In genomic region chr17:28901866-28902818, GRCh38 we compare ENCODE assay signal across 8 cellular contexts. TPM values are rescaled to one million over a fixed set of nuclear protein-coding genes. Genes with fewer than 3 reads are reported as not detected.
A peak's percentile ranks its signal among the peaks of the same experiment; 100 is the strongest.
DNase-seq lines count a peak whose midpoint lies in the region; ATAC-seq, FAIRE-seq and TF ChIP-seq lines count a peak whose summit lies in the region.

No MANE protein-coding gene starts in this region.

- H2AFZ ChIP-seq in DND-41 (ENCODE audit: low read depth, low read length) (peak overlapping the region; percentile 89), Loucy (ENCODE audit: low read length) (peak overlapping the region; percentile 88), SU-DHL-6 (ENCODE audit: low read depth, low read length, severe bottlenecking) (peak overlapping the region; percentile 53), K562 (ENCODE audit: low read depth, low read length) (peak overlapping the region; percentile 84)

- H3K4me2 ChIP-seq in DND-41 (ENCODE audit: insufficient read depth, low read length) (peak overlapping the region; percentile 86), Loucy (ENCODE audit: low read depth, low read length, poor library complexity, severe bottlenecking) (peak overlapping the region; percentile 84), SU-DHL-6 (ENCODE audit: low read depth, low read length, poor library complexity, severe bottlenecking) (peak overlapping the region; percentile 70), K562 (ENCODE audit: insufficient read depth, low read length) (peak overlapping the region; percentile 92)

- CTCF ChIA-PET in K562 (lab: Yijun Ruan, JAX; ENCODE audit: low intra/inter-chr PET ratio): interaction anchor here (1.1 to 2.4 kb wide), 2 partner anchors 152 to 175 kb away, joined by 3 to 14 read pairs; partner anchors contain the start of gene TLCD1

- DNase-seq in DND-41 (peak; percentile 60), K562 (ENCODE audit: extremely low read depth in 1 of 4, low spot score in 3 of 4) (peak; percentile 67 to 80 (median 76)), islet precursor cell (peak; percentile 52), cerebellar nuclear complex (lab: John Stamatoyannopoulos, UW) (no peak)
- DNase-seq in stimulated activated CD4-positive, alpha-beta T cell treated with anti-CD3 and anti-CD28 coated beads, Interleukin-15, amount 100 ng/mL, for 24 hours: peak; percentile 75

- ATAC-seq in DND-41 (ENCODE audit: insufficient read depth, low read depth): peak; percentile 43
- ATAC-seq in GM21825 (IDR thresholded peaks at IDR 0.05; ENCODE audit: unreplicated experiment): peak; percentile 22
- peak; percentile 50 for ATAC-seq in K562

- H3K9me3 ChIP-seq in DND-41 (ENCODE audit: insufficient read depth, low read length, severe bottlenecking): no peaks in the 10 kb centered on the region
- H3K9me3 ChIP-seq in Loucy (ENCODE audit: insufficient read depth, low read depth, low read length): no peaks in the 10 kb centered on the region
- no peaks in the 10 kb centered on the region for H3K9me3 ChIP-seq in SU-DHL-6 (ENCODE audit: insufficient read depth, low read length)
- no peaks in the 10 kb centered on the region for H3K9me3 ChIP-seq in K562 (replicated peaks; ENCODE audit: control insufficient read depth, insufficient read depth, low read depth, low read length)

- TF ChIP-seq CTCF in DND-41 (IDR thresholded peaks at IDR 0.05; ENCODE audit: borderline replicate concordance, extremely low read depth, low read length, poor library complexity, severe bottlenecking) (no peak), Loucy (conservative IDR thresholded peaks at IDR 0.05; ENCODE audit: low read length) (no peak), SU-DHL-6 (IDR thresholded peaks at IDR 0.05; ENCODE audit: insufficient read depth, low read length, poor library complexity, severe bottlenecking) (no peak), K562 (IDR thresholded peaks at IDR 0.05 in 2 of 3, conservative IDR thresholded peaks at IDR 0.05 in 1 of 3; ENCODE audit: insufficient read depth in 2 of 3, low read depth in 1 of 3, low read length in 3 of 3) (peak in 1 of 3 experiments; percentile 3; a peak in 1 of 6 replicates)

- no peak for TF ChIP-seq RAD21 in K562 (CRISPR knock-in tag; conservative IDR thresholded peaks at IDR 0.05 in 1 of 2, IDR thresholded peaks at IDR 0.05 in 1 of 2)

- no peak for TF ChIP-seq EP300 in K562 (IDR thresholded peaks at IDR 0.05; ENCODE audit: low read length)

- H3K36me3 ChIP-seq in DND-41 (ENCODE audit: insufficient read depth, low read length) (peaks cover 32% of the 10 kb centered on the region), Loucy (ENCODE audit: insufficient read depth, low read length) (peaks cover 15% of the 10 kb centered on the region; the same call in 1 of the 2 replicates), SU-DHL-6 (ENCODE audit: low read length) (no peaks in the 10 kb centered on the region), K562 (ENCODE audit: control insufficient read depth, insufficient read depth, low read length) (peaks cover 56% of the 10 kb centered on the region)

- POLR2A ChIA-PET in K562 (lab: Yijun Ruan, JAX): interaction anchor here (0.6 to 2.4 kb wide), 10 partner anchors 9 to 225 kb away, joined by 3 to 9 read pairs (median 4); partner anchors contain the start of gene TLCD1

- H3K9me2 ChIP-seq in Loucy (replicated peaks; ENCODE audit: low read depth, low read length): no peaks in the 10 kb centered on the region
- H3K9me2 ChIP-seq in SU-DHL-6 (replicated peaks; ENCODE audit: insufficient read depth, low read length): no peaks in the 10 kb centered on the region

- in situ Hi-C loops in K562 (cut with MboI): no loop called here

- BruUV-seq in K562 (replicated peaks; lab: Mats Ljungman, UMichigan): no TSS peak

- H3K79me2 ChIP-seq in DND-41 (ENCODE audit: insufficient read depth, low read length) (peaks cover 19% of the 10 kb centered on the region), Loucy (ENCODE audit: insufficient read depth, low read length) (peaks cover 27% of the 10 kb centered on the region), SU-DHL-6 (ENCODE audit: insufficient read depth, low read length) (peaks cover 21% of the 10 kb centered on the region), K562 (ENCODE audit: control insufficient read depth, insufficient read depth, low read length) (peaks cover 48% of the 10 kb centered on the region)

- H3K27me3 ChIP-seq in DND-41 (ENCODE audit: insufficient read depth, low read length, poor library complexity): no peaks in the 10 kb centered on the region
- H3K27me3 ChIP-seq in Loucy (ENCODE audit: insufficient read depth, low read length, poor library complexity, severe bottlenecking): no peaks in the 10 kb centered on the region
- no peaks in the 10 kb centered on the region for H3K27me3 ChIP-seq in SU-DHL-6 (ENCODE audit: low read length)
- H3K27me3 ChIP-seq in K562 (ENCODE audit: control insufficient read depth in 2 of 2, insufficient read depth in 2 of 2, low read length in 2 of 2): no peaks in the 10 kb centered on the region

- no peaks in the 10 kb centered on the region for H3K9me1 ChIP-seq in K562 (ENCODE audit: control insufficient read depth, insufficient read depth, low read length)

- H3F3A ChIP-seq in Loucy (ENCODE audit: low read depth) (no peaks in the 10 kb centered on the region), SU-DHL-6 (ENCODE audit: insufficient read depth) (peaks cover 39% of the 10 kb centered on the region)

- FAIRE-seq in K562 (lab: Jason Lieb, UNC): no peak

- peaks cover 8% of the 10 kb centered on the region for H4K20me1 ChIP-seq in DND-41 (ENCODE audit: insufficient read depth, low read length)
- H4K20me1 ChIP-seq in Loucy (ENCODE audit: insufficient read depth, low read length, poor library complexity, severe bottlenecking): peaks cover 5% of the 10 kb centered on the region
- no peaks in the 10 kb centered on the region for H4K20me1 ChIP-seq in SU-DHL-6 (ENCODE audit: low read depth, low read length)
- 0 out of 2 replicates have a peak, but pooled peaks cover 3% of the 10 kb centered on the region for H4K20me1 ChIP-seq in K562 (replicated peaks; ENCODE audit: control insufficient read depth, insufficient read depth, low read length)

- TF ChIP-seq POLR2A in K562 (conservative IDR thresholded peaks at IDR 0.05): 0 out of 2 replicates have a peak, but pooled peaks have one; percentile 52

- under 1% methylated on average over 60 of the region's 62 CpGs for WGBS in K562 (ENCODE audit: insufficient coverage, low coverage, missing lambda C conversion rate)

- H3K4me3 ChIP-seq in DND-41 (ENCODE audit: low read depth in 1 of 2, low read length in 2 of 2) (peak overlapping the region; percentile 69 to 73), Loucy (ENCODE audit: low read length, poor library complexity, severe bottlenecking) (peak overlapping the region; percentile 77), SU-DHL-6 (ENCODE audit: insufficient read depth, low read length, poor library complexity, severe bottlenecking) (peak overlapping the region; percentile 68), K562 (peak overlapping the region; percentile 81)

- H3K4me1 ChIP-seq in DND-41 (ENCODE audit: insufficient read depth, low read length) (peaks cover 42% of the 10 kb centered on the region), Loucy (ENCODE audit: insufficient read depth, low read length, poor library complexity, severe bottlenecking) (peaks cover 39% of the 10 kb centered on the region), K562 (replicated peaks in 1 of 2; ENCODE audit: control insufficient read depth in 2 of 2, insufficient read depth in 2 of 2, low read length in 2 of 2) (peaks cover 64 to 71% of the 10 kb centered on the region in 2 experiments)

- intact Hi-C loops in K562 (cut with micrococcal nuclease): loop anchor here (2.0 to 10.0 kb wide), 6 partner anchors 40 to 307 kb away; partner anchors contain the start of genes PHF12, SPAG5 and TLCD1

- peak overlapping the region; percentile 88 for H3K9ac ChIP-seq in DND-41 (ENCODE audit: low read depth, low read length)
- H3K9ac ChIP-seq in Loucy (ENCODE audit: low read depth, low read length, poor library complexity, severe bottlenecking): peak overlapping the region; percentile 81
- H3K9ac ChIP-seq in SU-DHL-6 (ENCODE audit: low read length): peak overlapping the region; percentile 85
- peak overlapping the region; percentile 89 to 91 for H3K9ac ChIP-seq in K562 (ENCODE audit: insufficient read depth in 1 of 2, low read depth in 2 of 2, low read length in 2 of 2)

- H3K27ac ChIP-seq in DND-41 (ENCODE audit: low read length) (peak overlapping the region; percentile 73), SU-DHL-6 (ENCODE audit: low read depth, low read length) (peak overlapping the region; percentile 79), K562 (ENCODE audit: extremely low read depth, low read depth, low read length) (peak overlapping the region; percentile 85)

RNA-seq across cellular contexts. Expression of gene DHRS13, which starts 0.7 kb away (rescaled TPM):
- total RNA-seq in K562 (2011; cell fraction: chromatin; rRNA removed; ENCODE audit: low replicate concordance): 64.4 and 82.9 TPM in 2 replicates
- total RNA-seq in K562 (2011; cell fraction: nucleolus; rRNA removed): 76.9 and 79.7 TPM in 2 replicates
- 79.7 and 82.1 TPM in 2 replicates for total RNA-seq in K562 (2011; cell fraction: nucleoplasm; rRNA removed)
- total RNA-seq in K562 (2014; rRNA removed) (52.3 and 56.7 TPM in 2 replicates), K562 (2014; rRNA removed; fragmentation: Illumina TruSeq; extraction: Trizol) (21.5 and 25.2 TPM in 2 replicates), K562 (2015; rRNA removed; fragmentation: Illumina TruSeq; extraction: Trizol) (31.2 and 33.5 TPM in 2 replicates), K562 (2021) (39.5 and 42.4 TPM in 2 replicates)
- polyA plus RNA-seq in K562 (2011; rRNA removed) (26.9 and 36.3 TPM in 2 replicates), K562 (2014; fragmentation: Illumina TruSeq; extraction: Trizol) (30.2 and 32.3 TPM in 2 replicates), K562 (2014; fragmentation: Nextera tagmentation; extraction: Ambion mirVana) (under 1 TPM in 1 of 2 experiments, not detected in 1; 0.32 TPM), K562 (2014; rRNA removed) (44.9 and 53.3 TPM in 2 replicates)
- polyA plus RNA-seq in K562 (2011; cell fraction: cytosol; rRNA removed): 40.5 and 70.4 TPM in 2 replicates
- 24.6 and 32.8 TPM in 2 replicates for polyA plus RNA-seq in K562 (2011; cell fraction: nucleus; rRNA removed)
- 19.4 and 24.0 TPM in 2 replicates for polyA plus RNA-seq in K562 (2012)
- polyA minus RNA-seq in K562 (2011; rRNA and poly(A)+ RNA removed): 25.0 and 26.0 TPM in 2 replicates
- polyA minus RNA-seq in K562 (2011; cell fraction: cytosol; rRNA and poly(A)+ RNA removed): 14.7 and 20.7 TPM in 2 replicates
- polyA minus RNA-seq in K562 (2011; cell fraction: nucleus; rRNA and poly(A)+ RNA removed): 16.6 and 16.9 TPM in 2 replicates

RNA-seq across cellular contexts. Expression of gene FLOT2, which starts 4.6 kb away (rescaled TPM):
- 71.3 and 104 TPM in 2 replicates for total RNA-seq in K562 (2011; cell fraction: chromatin; rRNA removed; ENCODE audit: low replicate concordance)
- 66.8 and 70.7 TPM in 2 replicates for total RNA-seq in K562 (2011; cell fraction: nucleolus; rRNA removed)
- 69.2 and 74.4 TPM in 2 replicates for total RNA-seq in K562 (2011; cell fraction: nucleoplasm; rRNA removed)
- 41.7 and 47.7 TPM in 2 replicates for total RNA-seq in K562 (2014; rRNA removed)
- total RNA-seq in K562 (2014; rRNA removed; fragmentation: Illumina TruSeq; extraction: Trizol): 22.8 and 28.5 TPM in 2 replicates
- total RNA-seq in K562 (2015; rRNA removed; fragmentation: Illumina TruSeq; extraction: Trizol): 38.1 and 40.6 TPM in 2 replicates
- total RNA-seq in K562 (2021): 138 and 143 TPM in 2 replicates
- polyA plus RNA-seq in K562 (2011; rRNA removed): 90.8 and 99.7 TPM in 2 replicates
- 118 and 151 TPM in 2 replicates for polyA plus RNA-seq in K562 (2011; cell fraction: cytosol; rRNA removed)
- 86.5 and 110 TPM in 2 replicates for polyA plus RNA-seq in K562 (2011; cell fraction: nucleus; rRNA removed)
- 106 and 168 TPM in 2 replicates for polyA plus RNA-seq in K562 (2012)
- polyA plus RNA-seq in K562 (2014; fragmentation: Illumina TruSeq; extraction: Trizol): 87.8 and 95.5 TPM in 2 replicates
- polyA plus RNA-seq in K562 (2014; fragmentation: Nextera tagmentation; extraction: Ambion mirVana): 10 to 100 TPM; 17.5 to 30.1 TPM
- 72.2 and 72.7 TPM in 2 replicates for polyA plus RNA-seq in K562 (2014; rRNA removed)
- 114 and 143 TPM in 2 replicates for polyA minus RNA-seq in K562 (2011; rRNA and poly(A)+ RNA removed)
- polyA minus RNA-seq in K562 (2011; cell fraction: cytosol; rRNA and poly(A)+ RNA removed): 86.6 and 88.6 TPM in 2 replicates
- 16.2 and 18.3 TPM in 2 replicates for polyA minus RNA-seq in K562 (2011; cell fraction: nucleus; rRNA and poly(A)+ RNA removed)

RNA-seq across cellular contexts. Expression of gene ERAL1, which starts 47.3 kb away (rescaled TPM):
- 47.5 and 136 TPM in 2 replicates for total RNA-seq in K562 (2011; cell fraction: chromatin; rRNA removed; ENCODE audit: low replicate concordance)
- total RNA-seq in K562 (2011; cell fraction: nucleolus; rRNA removed): 90.7 and 91.3 TPM in 2 replicates
- total RNA-seq in K562 (2011; cell fraction: nucleoplasm; rRNA removed): 66.9 and 68.4 TPM in 2 replicates
- total RNA-seq in K562 (2014; rRNA removed): 65.2 and 82.2 TPM in 2 replicates
- 35.9 and 37.5 TPM in 2 replicates for total RNA-seq in K562 (2014; rRNA removed; fragmentation: Illumina TruSeq; extraction: Trizol)
- 42.2 and 44.8 TPM in 2 replicates for total RNA-seq in K562 (2015; rRNA removed; fragmentation: Illumina TruSeq; extraction: Trizol)
- total RNA-seq in K562 (2021): 97.5 and 98.3 TPM in 2 replicates
- 123 and 132 TPM in 2 replicates for polyA plus RNA-seq in K562 (2011; rRNA removed)
- polyA plus RNA-seq in K562 (2011; cell fraction: cytosol; rRNA removed): 145 and 255 TPM in 2 replicates
- polyA plus RNA-seq in K562 (2011; cell fraction: nucleus; rRNA removed): 106 and 137 TPM in 2 replicates
- 90.4 and 103 TPM in 2 replicates for polyA plus RNA-seq in K562 (2012)
- polyA plus RNA-seq in K562 (2014; fragmentation: Illumina TruSeq; extraction: Trizol): 143 and 149 TPM in 2 replicates
- 100 to 1,000 TPM; 306 to 351 TPM for polyA plus RNA-seq in K562 (2014; fragmentation: Nextera tagmentation; extraction: Ambion mirVana)
- 106 and 135 TPM in 2 replicates for polyA plus RNA-seq in K562 (2014; rRNA removed)
- polyA minus RNA-seq in K562 (2011; rRNA and poly(A)+ RNA removed): 74.6 and 135 TPM in 2 replicates
- 72.4 and 111 TPM in 2 replicates for polyA minus RNA-seq in K562 (2011; cell fraction: cytosol; rRNA and poly(A)+ RNA removed)
- polyA minus RNA-seq in K562 (2011; cell fraction: nucleus; rRNA and poly(A)+ RNA removed): 45.1 and 67.7 TPM in 2 replicates

RNA-seq across cellular contexts. Expression of gene PHF12, which starts 49.2 kb away (rescaled TPM):
- 126 and 135 TPM in 2 replicates for total RNA-seq in K562 (2011; cell fraction: chromatin; rRNA removed; ENCODE audit: low replicate concordance)
- total RNA-seq in K562 (2011; cell fraction: nucleolus; rRNA removed): 70.4 and 78.8 TPM in 2 replicates
- 90.9 and 130 TPM in 2 replicates for total RNA-seq in K562 (2011; cell fraction: nucleoplasm; rRNA removed)
- total RNA-seq in K562 (2014; rRNA removed) (17.7 and 18.7 TPM in 2 replicates), K562 (2014; rRNA removed; fragmentation: Illumina TruSeq; extraction: Trizol) (8.2 and 8.3 TPM in 2 replicates), K562 (2015; rRNA removed; fragmentation: Illumina TruSeq; extraction: Trizol) (10.4 and 12.0 TPM in 2 replicates), K562 (2021) (24.0 and 31.3 TPM in 2 replicates)
- polyA plus RNA-seq in K562 (2011; rRNA removed) (13.5 and 27.0 TPM in 2 replicates), K562 (2014; fragmentation: Illumina TruSeq; extraction: Trizol) (19.9 and 21.4 TPM in 2 replicates), K562 (2014; fragmentation: Nextera tagmentation; extraction: Ambion mirVana) (1 to 10 TPM in 1 of 2 experiments, under 1 TPM in 1; 0.82 to 1.1 TPM), K562 (2014; rRNA removed) (21.5 and 21.8 TPM in 2 replicates)
- 17.1 and 19.2 TPM in 2 replicates for polyA plus RNA-seq in K562 (2011; cell fraction: cytosol; rRNA removed)
- 115 and 157 TPM in 2 replicates for polyA plus RNA-seq in K562 (2011; cell fraction: nucleus; rRNA removed)
- 27.6 and 28.9 TPM in 2 replicates for polyA plus RNA-seq in K562 (2012)
- 18.1 and 18.7 TPM in 2 replicates for polyA minus RNA-seq in K562 (2011; rRNA and poly(A)+ RNA removed)
- 12.2 and 15.7 TPM in 2 replicates for polyA minus RNA-seq in K562 (2011; cell fraction: cytosol; rRNA and poly(A)+ RNA removed)
- 23.6 and 27.0 TPM in 2 replicates for polyA minus RNA-seq in K562 (2011; cell fraction: nucleus; rRNA and poly(A)+ RNA removed)

RNA-seq across cellular contexts. Expression of gene FAM222B, which starts 59.6 kb away (rescaled TPM):
- total RNA-seq in K562 (2011; cell fraction: chromatin; rRNA removed; ENCODE audit: low replicate concordance): 115 and 118 TPM in 2 replicates
- 34.0 and 45.9 TPM in 2 replicates for total RNA-seq in K562 (2011; cell fraction: nucleolus; rRNA removed)
- 86.2 and 134 TPM in 2 replicates for total RNA-seq in K562 (2011; cell fraction: nucleoplasm; rRNA removed)
- total RNA-seq in K562 (2014; rRNA removed): 7.4 and 14.0 TPM in 2 replicates
- 7.5 and 8.5 TPM in 2 replicates for total RNA-seq in K562 (2014; rRNA removed; fragmentation: Illumina TruSeq; extraction: Trizol)
- 8.5 TPM in 2 replicates for total RNA-seq in K562 (2015; rRNA removed; fragmentation: Illumina TruSeq; extraction: Trizol)
- 31.1 and 32.9 TPM in 2 replicates for total RNA-seq in K562 (2021)
- 7.3 and 8.3 TPM in 2 replicates for polyA plus RNA-seq in K562 (2011; rRNA removed)
- 11.9 and 18.3 TPM in 2 replicates for polyA plus RNA-seq in K562 (2011; cell fraction: cytosol; rRNA removed)
- 10.0 and 18.6 TPM in 2 replicates for polyA plus RNA-seq in K562 (2011; cell fraction: nucleus; rRNA removed)
- polyA plus RNA-seq in K562 (2012): 21.1 and 26.3 TPM in 2 replicates
- polyA plus RNA-seq in K562 (2014; fragmentation: Illumina TruSeq; extraction: Trizol): 34.5 and 34.6 TPM in 2 replicates
- 1 to 10 TPM; 4.0 to 6.7 TPM for polyA plus RNA-seq in K562 (2014; fragmentation: Nextera tagmentation; extraction: Ambion mirVana)
- 10.9 TPM in 2 replicates for polyA plus RNA-seq in K562 (2014; rRNA removed)
- polyA minus RNA-seq in K562 (2011; rRNA and poly(A)+ RNA removed): 17.9 and 18.4 TPM in 2 replicates
- polyA minus RNA-seq in K562 (2011; cell fraction: cytosol; rRNA and poly(A)+ RNA removed): 20.8 and 24.7 TPM in 2 replicates
- polyA minus RNA-seq in K562 (2011; cell fraction: nucleus; rRNA and poly(A)+ RNA removed): 7.1 and 7.9 TPM in 2 replicates

Comparison
In these comparisons a context has a peak if more than half of its experiments do, and no peak if none do; other contexts are left out.
1. DNase-seq: peak in DND-41 (single experiment), K562 (4 of 4), islet precursor cell (single experiment) and stimulated activated CD4-positive, alpha-beta T cell treated with anti-CD3 and anti-CD28 coated beads, Interleukin-15, amount 100 ng/mL, for 24 hours (single experiment); none in cerebellar nuclear complex (0 of 2).
2. Peak in every context shown above with its lines, with median percentiles within 50 percentile points of each other: ATAC-seq, H2AFZ ChIP-seq, H3K27ac ChIP-seq, H3K4me2 ChIP-seq, H3K4me3 ChIP-seq and H3K9ac ChIP-seq.